28 cellular contexts compared by ENCODE assay signal in the genomic region with DNA sequence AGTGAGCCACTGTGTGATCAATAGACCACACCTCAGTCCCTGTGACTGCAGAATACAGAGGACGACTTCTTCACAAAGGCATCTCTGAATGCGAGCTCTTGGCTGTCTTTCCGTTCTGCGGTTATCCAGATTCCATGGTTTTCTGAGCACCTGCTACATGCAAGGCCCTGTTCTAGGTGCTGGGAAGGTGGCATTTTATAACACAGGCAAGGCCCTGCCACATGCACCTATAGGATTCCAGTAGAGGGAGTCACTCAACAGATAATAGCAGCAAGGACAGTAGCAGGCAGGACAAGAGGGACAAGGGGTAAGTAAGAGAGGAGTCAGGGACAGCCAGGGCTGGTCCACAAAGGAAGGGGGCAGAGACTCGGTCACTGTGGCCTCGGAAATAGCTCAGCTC. TPM values are rescaled to one million over a fixed set of nuclear protein-coding genes. Genes with fewer than 3 reads are reported as not detected.
DNase-seq lines count a peak whose midpoint lies in the region; ATAC-seq and TF ChIP-seq lines count a peak whose summit lies in the region.
"Had no signal": no experiment of that assay in that cellular context is flagged by ENCODE, and none has a peak within 500 bp of the region (broad histone marks: within the 10 kb centered on the region; RNA-seq: fewer than 3 reads in every experiment).

No MANE protein-coding gene starts in this region.

- 97% methylated on average over 6 of the region's 6 CpGs for WGBS in mammary epithelial cell (ENCODE audit: low coverage, missing lambda C conversion rate)

- no TSS peak for BruUV-seq in MCF 10A (replicated peaks; lab: Mats Ljungman, UMichigan)
- no TSS peak for BruUV-seq in mammary epithelial cell (replicated peaks; lab: Mats Ljungman, UMichigan)

- dilution Hi-C loops in mammary epithelial cell (cut with HindIII; ENCODE audit: low sequenced_read_pairs): no loop called here

- H3K9me3 ChIP-seq in mammary epithelial cell (replicated peaks; ENCODE audit: insufficient read depth, low read length) (no peaks in the 10 kb centered on the region), uterus (no peaks in the 10 kb centered on the region)
- H3K9me3 ChIP-seq: esophagus muscularis mucosa, gastrocnemius medialis, transverse colon had no signal

- no peaks in the 10 kb centered on the region for H3K9me3 Mint-ChIP-seq in MCF 10A (ENCODE audit: unreplicated experiment)
- H3K9me3 Mint-ChIP-seq in activated CD4-positive, alpha-beta T cell treated with anti-CD3 and anti-CD28 coated beads, Interleukin-2, amount 10 ng/mL, durations not matched to agents 24 days and 14 days: no peaks in the 10 kb centered on the region
- H3K9me3 Mint-ChIP-seq: activated naive CD4-positive, alpha-beta T cell treated with anti-CD3 and anti-CD28 coated beads, Interleukin-2, amount 50 U/mL, for 72 hours; activated T-helper 1 cell treated with anti-CD3 and anti-CD28 coated beads, Interleukin-12 subunit alpha, Interleukin-12 subunit beta, Interleukin-2, Interleukin-4 antibody, amounts not matched to agents 30 ng/mL and 10 ng/mL and 1 ng/mL, durations not matched to agents 14 hours and 24 hours and 36 hours; central memory CD8-positive, alpha-beta T cell; stimulated activated naive CD8-positive, alpha-beta T cell treated with anti-CD3 and anti-CD28 coated beads, Interleukin-15, Interleukin-2, amounts not matched to agents 100 ng/mL and 50 ng/mL, for 24 hours had no signal

- H3K36me3 Mint-ChIP-seq in MCF 10A (ENCODE audit: insufficient read depth, unreplicated experiment): peaks cover 84% of the 10 kb centered on the region
- H3K36me3 Mint-ChIP-seq in activated CD4-positive, alpha-beta T cell treated with anti-CD3 and anti-CD28 coated beads, Interleukin-2, amount 10 ng/mL, durations not matched to agents 24 days and 14 days (ENCODE audit: low read depth): peaks cover 62% of the 10 kb centered on the region

- H3K4me3 ChIP-seq in mammary epithelial cell (replicated peaks in 1 of 3; ENCODE audit: insufficient read depth in 1 of 3, low read depth in 2 of 3, low read length in 3 of 3): no peak overlapping the region
- no peak overlapping the region for H3K4me3 ChIP-seq in uterus
- H3K4me3 ChIP-seq: esophagus muscularis mucosa, gastrocnemius medialis, GM23248, lung, transverse colon had no signal

- intact Hi-C loops in MCF 10A (cut with micrococcal nuclease): no loop called here
- intact Hi-C loops in mammary epithelial cell (cut with micrococcal nuclease): no loop called here
- intact Hi-C loops in uterus (cut with DNase I; ENCODE audit: low total_unique reads): no loop called here
- intact Hi-C loops in activated CD4-positive, alpha-beta T cell treated with anti-CD3 and anti-CD28 coated beads, Interleukin-2, amount 10 ng/mL, durations not matched to agents 24 days and 14 days (cut with micrococcal nuclease): no loop called here

- H3K27ac ChIP-seq in mammary epithelial cell (ENCODE audit: insufficient read depth, low read depth, low read length) (no peak overlapping the region), VCaP (peak overlapping the region; percentile 77), foreskin keratinocyte (no peak overlapping the region), uterus (peak overlapping the region; percentile 92 to 99)
- H3K27ac ChIP-seq: gastrocnemius medialis, transverse colon had no signal

- POLR2A ChIA-PET in MCF 10A (lab: Yijun Ruan, JAX): interaction anchor here (1.0 to 1.9 kb wide), 2 partner anchors 8 to 11 kb away, joined by 3 to 4 read pairs; no protein-coding TSS in a partner anchor

- H2AFZ ChIP-seq in mammary epithelial cell (ENCODE audit: low read depth, low read length): no peak overlapping the region
- H2AFZ ChIP-seq: GM23248 had no signal

- no peak overlapping the region for H3K4me2 ChIP-seq in mammary epithelial cell (ENCODE audit: insufficient read depth, low read depth, low read length)

- no peaks in the 10 kb centered on the region for H3K27me3 Mint-ChIP-seq in MCF 10A (ENCODE audit: insufficient read depth, unreplicated experiment)
- no peaks in the 10 kb centered on the region for H3K27me3 Mint-ChIP-seq in activated CD4-positive, alpha-beta T cell treated with anti-CD3 and anti-CD28 coated beads, Interleukin-2, amount 10 ng/mL, durations not matched to agents 24 days and 14 days
- H3K27me3 Mint-ChIP-seq: central memory CD8-positive, alpha-beta T cell; stimulated activated naive CD8-positive, alpha-beta T cell treated with anti-CD3 and anti-CD28 coated beads, Interleukin-15, Interleukin-2, amounts not matched to agents 100 ng/mL and 50 ng/mL, for 24 hours had no signal

- in situ Hi-C loops in mammary epithelial cell (cut with MboI; ENCODE audit: low sequenced_read_pairs in 2 of 2): loop anchor here in 1 of 2 donors (25.0 kb wide), 1 partner anchor 353 kb away; a partner anchor contains a TSS

- no peak for ATAC-seq in foreskin keratinocyte
- ATAC-seq: activated naive CD4-positive, alpha-beta T cell treated with anti-CD3 and anti-CD28 coated beads, Interleukin-2, amount 50 U/mL, for 72 hours; gastrocnemius medialis had no signal

- no peaks in the 10 kb centered on the region for H3K27me3 ChIP-seq in mammary epithelial cell (ENCODE audit: insufficient read depth, low read length)
- H3K27me3 ChIP-seq in foreskin keratinocyte: no peaks in the 10 kb centered on the region
- H3K27me3 ChIP-seq in uterus: no peaks in the 10 kb centered on the region
- H3K27me3 ChIP-seq: esophagus muscularis mucosa, gastrocnemius medialis, transverse colon had no signal

- peaks cover 24% of the 10 kb centered on the region for H3K4me1 ChIP-seq in mammary epithelial cell (ENCODE audit: insufficient read depth, low read length)
- H3K4me1 ChIP-seq in foreskin keratinocyte: peaks cover 21% of the 10 kb centered on the region
- no peaks in the 10 kb centered on the region for H3K4me1 ChIP-seq in uterus
- H3K4me1 ChIP-seq: transverse colon had no signal

- no peak overlapping the region for H3K9ac ChIP-seq in mammary epithelial cell (ENCODE audit: insufficient read depth, low read length)
- H3K9ac ChIP-seq: GM23248 had no signal

- TF ChIP-seq POLR2A in uterus (IDR thresholded peaks at IDR 0.05): no peak

- peaks cover 99% of the 10 kb centered on the region for H3K79me2 ChIP-seq in mammary epithelial cell (ENCODE audit: insufficient read depth, low read length)

- DNase-seq in MCF 10A (ENCODE audit: unreplicated experiment) (no peak), mammary epithelial cell (no peak), foreskin keratinocyte (no peak), uterus (no peak), pons (ENCODE audit: low spot score) (no peak), GOT3 (lab: John Stamatoyannopoulos, UW) (no peak)
- DNase-seq in activated CD4-positive, alpha-beta T cell treated with anti-CD3 and anti-CD28 coated beads, Interleukin-2, amount 10 ng/mL, durations not matched to agents 24 days and 14 days: no peak
- DNase-seq: activated CD4-positive, alpha-beta T cell treated with anti-CD3 and anti-CD28 coated beads for 48 hours; aorta; gastrocnemius medialis; GM23248; hippocampal formation; islet precursor cell; KG1; NCI-H1048; NCI-H2029 treated with DMSO at 0.1 percent for 48 hours; NCI-H345; NCI-H774; retina; Right ventricle myocardium superior; transverse colon had no signal

- CTCF ChIA-PET in MCF 10A (lab: Yijun Ruan, JAX) (interaction anchor here (0.6 to 3.4 kb wide), 8 partner anchors 10 to 598 kb away, joined by 3 to 10 read pairs (median 4); no protein-coding TSS in a partner anchor), mammary epithelial cell (lab: Charles Lee; ENCODE audit: low non-redundant PET) (no interaction called here)

- H3K4me1 Mint-ChIP-seq in MCF 10A (ENCODE audit: insufficient read depth, unreplicated experiment): peaks cover 34% of the 10 kb centered on the region
- peaks cover 14% of the 10 kb centered on the region for H3K4me1 Mint-ChIP-seq in activated CD4-positive, alpha-beta T cell treated with anti-CD3 and anti-CD28 coated beads, Interleukin-2, amount 10 ng/mL, durations not matched to agents 24 days and 14 days

- peak overlapping the region; percentile 5 for H3K27ac Mint-ChIP-seq in MCF 10A (ENCODE audit: low read depth, unreplicated experiment)
- H3K27ac Mint-ChIP-seq in activated CD4-positive, alpha-beta T cell treated with anti-CD3 and anti-CD28 coated beads, Interleukin-2, amount 10 ng/mL, durations not matched to agents 24 days and 14 days: no peak overlapping the region
- H3K27ac Mint-ChIP-seq: activated T-helper 1 cell treated with anti-CD3 and anti-CD28 coated beads, Interleukin-12 subunit alpha, Interleukin-12 subunit beta, Interleukin-2, Interleukin-4 antibody, amounts not matched to agents 30 ng/mL and 10 ng/mL and 1 ng/mL, durations not matched to agents 14 hours and 24 hours and 36 hours; stimulated activated naive CD8-positive, alpha-beta T cell treated with anti-CD3 and anti-CD28 coated beads, Interleukin-15, Interleukin-2, amounts not matched to agents 100 ng/mL and 50 ng/mL, for 24 hours had no signal

- H3K36me3 ChIP-seq in mammary epithelial cell (ENCODE audit: insufficient read depth, low read length) (peaks cover 41% of the 10 kb centered on the region), uterus (no peaks in the 10 kb centered on the region)

- no peaks in the 10 kb centered on the region for H4K20me1 ChIP-seq in mammary epithelial cell (ENCODE audit: insufficient read depth, low read length)

- no peak overlapping the region for H3K4me3 Mint-ChIP-seq in MCF 10A (ENCODE audit: unreplicated experiment)
- H3K4me3 Mint-ChIP-seq in activated CD4-positive, alpha-beta T cell treated with anti-CD3 and anti-CD28 coated beads, Interleukin-2, amount 10 ng/mL, durations not matched to agents 24 days and 14 days: no peak overlapping the region
- H3K4me3 Mint-ChIP-seq: activated T-helper 1 cell treated with anti-CD3 and anti-CD28 coated beads, Interleukin-12 subunit alpha, Interleukin-12 subunit beta, Interleukin-2, Interleukin-4 antibody, amounts not matched to agents 30 ng/mL and 10 ng/mL and 1 ng/mL, durations not matched to agents 14 hours and 24 hours and 36 hours; central memory CD8-positive, alpha-beta T cell; stimulated activated naive CD8-positive, alpha-beta T cell treated with anti-CD3 and anti-CD28 coated beads, Interleukin-15, Interleukin-2, amounts not matched to agents 100 ng/mL and 50 ng/mL, for 24 hours had no signal

- TF ChIP-seq CTCF in MCF 10A (IDR thresholded peaks at IDR 0.05; ENCODE audit: unreplicated experiment) (no peak), mammary epithelial cell (conservative IDR thresholded peaks at IDR 0.05 in 1 of 2, IDR thresholded peaks at IDR 0.05 in 1 of 2; ENCODE audit: extremely low read depth in 1 of 2, insufficient read depth in 1 of 2, low read depth in 1 of 2, low read length in 2 of 2) (peak in 1 of 2 donors; percentile 14), VCaP (conservative IDR thresholded peaks at IDR 0.05) (peak; percentile 61), foreskin keratinocyte (conservative IDR thresholded peaks at IDR 0.05) (peak; percentile 31), uterus (IDR thresholded peaks at IDR 0.05) (no peak)

RNA-seq across cellular contexts. Expression of a gene that starts 9.0 kb away (rescaled TPM):
- 32.3 and 43.5 TPM in 2 replicates for total RNA-seq in MCF 10A (2022)
- total RNA-seq in mammary epithelial cell: 10 to 100 TPM; 32.2 to 36.4 TPM
- 12.5 TPM for polyA plus RNA-seq in mammary epithelial cell
- 44.7 TPM for polyA minus RNA-seq in mammary epithelial cell
- 27.0 and 27.1 TPM in 2 replicates for total RNA-seq in foreskin keratinocyte
- 5.1 and 5.8 TPM in 2 replicates for polyA plus RNA-seq in foreskin keratinocyte
- 10 to 100 TPM; 11.8 to 31.0 (median 26.0) TPM for total RNA-seq in uterus
- total RNA-seq in activated CD4-positive, alpha-beta T cell treated with anti-CD3 and anti-CD28 coated beads, Interleukin-2, amount 10 ng/mL, durations not matched to agents 24 days and 14 days: 39.2 and 41.7 TPM in 2 replicates

RNA-seq across cellular contexts. Expression of a gene that starts 28.7 kb away (rescaled TPM):
- total RNA-seq in MCF 10A (2022) (16.8 and 22.2 TPM in 2 replicates), mammary epithelial cell (10 to 100 TPM; 11.7 to 28.4 TPM), foreskin keratinocyte (9.5 and 13.1 TPM in 2 replicates), uterus (100 to 1,000 TPM in 1 of 4 donors, 10 to 100 TPM in 2, 1 to 10 TPM in 1; 8.3 to 105 (median 48.7) TPM)
- polyA plus RNA-seq in mammary epithelial cell (22.2 TPM), foreskin keratinocyte (11.2 and 14.4 TPM in 2 replicates)
- 5.7 TPM for polyA minus RNA-seq in mammary epithelial cell
- total RNA-seq in activated CD4-positive, alpha-beta T cell treated with anti-CD3 and anti-CD28 coated beads, Interleukin-2, amount 10 ng/mL, durations not matched to agents 24 days and 14 days: 6.0 and 8.2 TPM in 2 replicates

Comparison
In these comparisons a context has a peak if more than half of its experiments do, and no peak if none do; other contexts are left out.
1. CTCF ChIP-seq: peak in VCaP (single experiment) and foreskin keratinocyte (single experiment); none in MCF 10A (single experiment) and uterus (0 of 4).
2. H3K27ac ChIP-seq: peak in VCaP (single experiment) and uterus (2 of 2); none in mammary epithelial cell (single experiment) and foreskin keratinocyte (single experiment).